ENCODE assay signal across 25 cellular contexts in genomic region chr12:94248582-94248981, GRCh38.
DNase-seq lines count a peak whose midpoint lies in the region; ATAC-seq, FAIRE-seq and TF ChIP-seq lines count a peak whose summit lies in the region.
"Had no signal": no experiment of that assay in that cellular context is flagged by ENCODE, and none has a peak within 500 bp of the region (broad histone marks: within the 10 kb centered on the region; RNA-seq: fewer than 3 reads in every experiment).

No MANE protein-coding gene starts in this region.

- POLR2A ChIA-PET in H1 (lab: Charles Lee; ENCODE audit: partially characterized antibody) = no interaction called here

- no peaks in the 10 kb centered on the region for H3K36me3 ChIP-seq in H1 (ENCODE audit: control insufficient read depth in 2 of 4, insufficient read depth in 4 of 4, low read length in 3 of 4)
- H3K36me3 ChIP-seq: BE2C, BLaER1 had no signal

- no peak overlapping the region for H2BK15ac ChIP-seq in H1 (ENCODE audit: low read length)

- H2BK5ac ChIP-seq in H1 (ENCODE audit: low read depth, low read length) = no peak overlapping the region

- no peak overlapping the region for H3K4me2 ChIP-seq in H1 (ENCODE audit: insufficient read depth in 1 of 2, low read depth in 2 of 2, low read length in 2 of 2)
- H3K4me2 ChIP-seq: BLaER1 had no signal

- TF ChIP-seq RAD21 in H1 (IDR thresholded peaks at IDR 0.05 in 1 of 2, conservative IDR thresholded peaks at IDR 0.05 in 1 of 2; ENCODE audit: low read depth in 2 of 2, low read length in 2 of 2) = no peak

- H2BK120ac ChIP-seq in H1 (replicated peaks; ENCODE audit: low read depth, low read length) = no peak overlapping the region

- no peak overlapping the region for H3K9ac ChIP-seq in H1 (replicated peaks in 1 of 4; ENCODE audit: extremely low read depth in 1 of 4, low read depth in 3 of 4, low read length in 3 of 4)
- H3K9ac ChIP-seq: BLaER1 had no signal

- no peak for ATAC-seq in GM18502 (IDR thresholded peaks at IDR 0.05; ENCODE audit: poor library complexity, unreplicated experiment)
- ATAC-seq: GM12878 had no signal

- DNase-seq in H1 (ENCODE audit: low read depth in 1 of 2, low spot score in 2 of 2) = no peak
- peak; percentile 51 for DNase-seq in retina
- no peak for DNase-seq in activated T-cell treated with anti-CD3 and anti-CD28 coated beads, Interleukin-2, amount 50 U/mL, for 1 hour
- DNase-seq in NCI-H1417 (lab: John Stamatoyannopoulos, UW) = no peak
- DNase-seq: 8988T; ACHN; BE2C; C1 segment of cervical spinal cord; CD4-positive, alpha-beta memory T cell; CD4-positive, CD25-positive, alpha-beta regulatory T cell; CD8-positive, alpha-beta memory T cell; COR-L47; DMS 273 treated with DMSO at 0.1 percent for 48 hours; DMS153; DMS53; DMS79; DND-41; EL; GDM1 had no signal

- CTCF ChIA-PET in H1 (lab: Charles Lee; ENCODE audit: partially characterized antibody) = no interaction called here

- no peak overlapping the region for H4K5ac ChIP-seq in H1 (ENCODE audit: insufficient read length, low read depth, low read length)

- 90% methylated on average over 7 of the region's 7 CpGs; no CpG with 5 or more reads in 1 of the 2 experiments for WGBS in H1 (ENCODE audit: extremely low coverage in 1 of 2, insufficient coverage in 1 of 2, insufficient read length in 1 of 2, insufficient replicate concordance in 2 of 2, low coverage in 1 of 2, low lambda C conversion rate in 2 of 2, missing lambda C conversion rate in 1 of 2), 2 experiments

- H2AFZ ChIP-seq in H1 (ENCODE audit: low read length) = no peak overlapping the region

- H3K14ac ChIP-seq in H1 (ENCODE audit: insufficient read length) = no peak overlapping the region

- no peak for TF ChIP-seq CTCF in H1 (IDR thresholded peaks at IDR 0.05; ENCODE audit: control extremely low read depth in 1 of 3, insufficient read depth in 1 of 3, low read depth in 1 of 3, low read length in 3 of 3)

- no peak overlapping the region for H3K4me3 ChIP-seq in H1 (ENCODE audit: extremely low read depth in 1 of 4, insufficient read depth in 2 of 4, low read depth in 3 of 4, low read length in 4 of 4)
- H3K4me3 ChIP-seq: BLaER1, GM12878 had no signal

- no peak overlapping the region for H3K27ac ChIP-seq in H1 (ENCODE audit: low read depth, low read length)
- H3K27ac ChIP-seq: BLaER1 had no signal

- no peaks in the 10 kb centered on the region for H3K79me1 ChIP-seq in H1 (ENCODE audit: low read depth, low read length)

- H3K4ac ChIP-seq in H1 (replicated peaks; ENCODE audit: insufficient read length, low read depth, low read length) = no peak overlapping the region

- H3K56ac ChIP-seq in H1 (replicated peaks; ENCODE audit: insufficient read length, low read depth, low read length) = no peak overlapping the region

- H4K20me1 ChIP-seq in H1 (replicated peaks in 1 of 2; ENCODE audit: control insufficient read depth in 1 of 2, insufficient read depth in 2 of 2, low read length in 2 of 2) = no peaks in the 10 kb centered on the region
- H4K20me1 ChIP-seq: BLaER1 had no signal

- peaks cover 0 to 9% (median 5%) of the 10 kb centered on the region in 4 experiments; a peak in 6 of 7 replicates for H3K4me1 ChIP-seq in H1 (replicated peaks in 1 of 4; ENCODE audit: control insufficient read depth in 3 of 4, insufficient read depth in 4 of 4, low read length in 3 of 4)
- H3K4me1 ChIP-seq: BE2C had no signal

- no peak overlapping the region for H2AK5ac ChIP-seq in H1 (ENCODE audit: low read depth, low read length)

- no peak overlapping the region for H4K91ac ChIP-seq in H1 (replicated peaks; ENCODE audit: insufficient read length, low read length)

- H2BK12ac ChIP-seq in H1 (ENCODE audit: low read depth, low read length) = no peak overlapping the region

- H3K27me3 ChIP-seq in H1 (replicated peaks in 1 of 4; ENCODE audit: control insufficient read depth in 3 of 4, extremely low read depth in 1 of 4, insufficient read depth in 3 of 4, low read length in 3 of 4) = no peaks in the 10 kb centered on the region; a peak in 1 of 7 replicates
- H3K27me3 ChIP-seq: BE2C, BLaER1 had no signal

- FAIRE-seq in H1 (lab: Jason Lieb, UNC) = peak; percentile 19
- FAIRE-seq: A204.1, GM12878, GM12892, GM19239 had no signal

- no peak for TF ChIP-seq EP300 in H1 (IDR thresholded peaks at IDR 0.05; ENCODE audit: borderline replicate concordance in 1 of 2, low read depth in 2 of 2, low read length in 2 of 2)

- TF ChIP-seq POLR2A in H1 (IDR thresholded peaks at IDR 0.05; ENCODE audit: control extremely low read depth in 1 of 2, low read depth in 2 of 2, low read length in 2 of 2) = no peak

- no peaks in the 10 kb centered on the region for H3K9me3 ChIP-seq in H1 (ENCODE audit: insufficient read depth in 2 of 2, low read depth in 1 of 2, low read length in 1 of 2)
- H3K9me3 ChIP-seq: BE2C, BLaER1 had no signal

- no peaks in the 10 kb centered on the region; a peak in 1 of 4 replicates for H3K79me2 ChIP-seq in H1 (ENCODE audit: control insufficient read depth in 1 of 2, insufficient read depth in 2 of 2, low read length in 2 of 2)

- H3K18ac ChIP-seq in H1 (ENCODE audit: extremely low read depth, low read length) = no peak overlapping the region

- H4K8ac ChIP-seq in H1 (ENCODE audit: extremely low read depth, insufficient read depth, low read length) = no peak overlapping the region

- H3K23ac ChIP-seq in H1 (ENCODE audit: insufficient read length) = no peak overlapping the region

- H2BK20ac ChIP-seq in H1 (ENCODE audit: low read length) = no peak overlapping the region

- H3K23me2 ChIP-seq in H1 (ENCODE audit: low read depth, low read length) = no peaks in the 10 kb centered on the region

TF ChIP-seq in H1, 55 proteins besides CTCF, POLR2A, EP300 and RAD21:
- TF ChIP-seq CHD1 (IDR thresholded peaks at IDR 0.05; ENCODE audit: low read depth, low read length) = no peak
- TF ChIP-seq, protein P1, sequence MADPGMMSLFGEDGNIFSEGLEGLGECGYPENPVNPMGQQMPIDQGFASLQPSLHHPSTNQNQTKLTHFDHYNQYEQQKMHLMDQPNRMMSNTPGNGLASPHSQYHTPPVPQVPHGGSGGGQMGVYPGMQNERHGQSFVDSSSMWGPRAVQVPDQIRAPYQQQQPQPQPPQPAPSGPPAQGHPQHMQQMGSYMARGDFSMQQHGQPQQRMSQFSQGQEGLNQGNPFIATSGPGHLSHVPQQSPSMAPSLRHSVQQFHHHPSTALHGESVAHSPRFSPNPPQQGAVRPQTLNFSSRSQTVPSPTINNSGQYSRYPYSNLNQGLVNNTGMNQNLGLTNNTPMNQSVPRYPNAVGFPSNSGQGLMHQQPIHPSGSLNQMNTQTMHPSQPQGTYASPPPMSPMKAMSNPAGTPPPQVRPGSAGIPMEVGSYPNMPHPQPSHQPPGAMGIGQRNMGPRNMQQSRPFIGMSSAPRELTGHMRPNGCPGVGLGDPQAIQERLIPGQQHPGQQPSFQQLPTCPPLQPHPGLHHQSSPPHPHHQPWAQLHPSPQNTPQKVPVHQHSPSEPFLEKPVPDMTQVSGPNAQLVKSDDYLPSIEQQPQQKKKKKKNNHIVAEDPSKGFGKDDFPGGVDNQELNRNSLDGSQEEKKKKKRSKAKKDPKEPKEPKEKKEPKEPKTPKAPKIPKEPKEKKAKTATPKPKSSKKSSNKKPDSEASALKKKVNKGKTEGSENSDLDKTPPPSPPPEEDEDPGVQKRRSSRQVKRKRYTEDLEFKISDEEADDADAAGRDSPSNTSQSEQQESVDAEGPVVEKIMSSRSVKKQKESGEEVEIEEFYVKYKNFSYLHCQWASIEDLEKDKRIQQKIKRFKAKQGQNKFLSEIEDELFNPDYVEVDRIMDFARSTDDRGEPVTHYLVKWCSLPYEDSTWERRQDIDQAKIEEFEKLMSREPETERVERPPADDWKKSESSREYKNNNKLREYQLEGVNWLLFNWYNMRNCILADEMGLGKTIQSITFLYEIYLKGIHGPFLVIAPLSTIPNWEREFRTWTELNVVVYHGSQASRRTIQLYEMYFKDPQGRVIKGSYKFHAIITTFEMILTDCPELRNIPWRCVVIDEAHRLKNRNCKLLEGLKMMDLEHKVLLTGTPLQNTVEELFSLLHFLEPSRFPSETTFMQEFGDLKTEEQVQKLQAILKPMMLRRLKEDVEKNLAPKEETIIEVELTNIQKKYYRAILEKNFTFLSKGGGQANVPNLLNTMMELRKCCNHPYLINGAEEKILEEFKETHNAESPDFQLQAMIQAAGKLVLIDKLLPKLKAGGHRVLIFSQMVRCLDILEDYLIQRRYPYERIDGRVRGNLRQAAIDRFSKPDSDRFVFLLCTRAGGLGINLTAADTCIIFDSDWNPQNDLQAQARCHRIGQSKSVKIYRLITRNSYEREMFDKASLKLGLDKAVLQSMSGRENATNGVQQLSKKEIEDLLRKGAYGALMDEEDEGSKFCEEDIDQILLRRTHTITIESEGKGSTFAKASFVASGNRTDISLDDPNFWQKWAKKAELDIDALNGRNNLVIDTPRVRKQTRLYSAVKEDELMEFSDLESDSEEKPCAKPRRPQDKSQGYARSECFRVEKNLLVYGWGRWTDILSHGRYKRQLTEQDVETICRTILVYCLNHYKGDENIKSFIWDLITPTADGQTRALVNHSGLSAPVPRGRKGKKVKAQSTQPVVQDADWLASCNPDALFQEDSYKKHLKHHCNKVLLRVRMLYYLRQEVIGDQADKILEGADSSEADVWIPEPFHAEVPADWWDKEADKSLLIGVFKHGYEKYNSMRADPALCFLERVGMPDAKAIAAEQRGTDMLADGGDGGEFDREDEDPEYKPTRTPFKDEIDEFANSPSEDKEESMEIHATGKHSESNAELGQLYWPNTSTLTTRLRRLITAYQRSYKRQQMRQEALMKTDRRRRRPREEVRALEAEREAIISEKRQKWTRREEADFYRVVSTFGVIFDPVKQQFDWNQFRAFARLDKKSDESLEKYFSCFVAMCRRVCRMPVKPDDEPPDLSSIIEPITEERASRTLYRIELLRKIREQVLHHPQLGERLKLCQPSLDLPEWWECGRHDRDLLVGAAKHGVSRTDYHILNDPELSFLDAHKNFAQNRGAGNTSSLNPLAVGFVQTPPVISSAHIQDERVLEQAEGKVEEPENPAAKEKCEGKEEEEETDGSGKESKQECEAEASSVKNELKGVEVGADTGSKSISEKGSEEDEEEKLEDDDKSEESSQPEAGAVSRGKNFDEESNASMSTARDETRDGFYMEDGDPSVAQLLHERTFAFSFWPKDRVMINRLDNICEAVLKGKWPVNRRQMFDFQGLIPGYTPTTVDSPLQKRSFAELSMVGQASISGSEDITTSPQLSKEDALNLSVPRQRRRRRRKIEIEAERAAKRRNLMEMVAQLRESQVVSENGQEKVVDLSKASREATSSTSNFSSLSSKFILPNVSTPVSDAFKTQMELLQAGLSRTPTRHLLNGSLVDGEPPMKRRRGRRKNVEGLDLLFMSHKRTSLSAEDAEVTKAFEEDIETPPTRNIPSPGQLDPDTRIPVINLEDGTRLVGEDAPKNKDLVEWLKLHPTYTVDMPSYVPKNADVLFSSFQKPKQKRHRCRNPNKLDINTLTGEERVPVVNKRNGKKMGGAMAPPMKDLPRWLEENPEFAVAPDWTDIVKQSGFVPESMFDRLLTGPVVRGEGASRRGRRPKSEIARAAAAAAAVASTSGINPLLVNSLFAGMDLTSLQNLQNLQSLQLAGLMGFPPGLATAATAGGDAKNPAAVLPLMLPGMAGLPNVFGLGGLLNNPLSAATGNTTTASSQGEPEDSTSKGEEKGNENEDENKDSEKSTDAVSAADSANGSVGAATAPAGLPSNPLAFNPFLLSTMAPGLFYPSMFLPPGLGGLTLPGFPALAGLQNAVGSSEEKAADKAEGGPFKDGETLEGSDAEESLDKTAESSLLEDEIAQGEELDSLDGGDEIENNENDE (IDR thresholded peaks at IDR 0.05; ENCODE audit: insufficient replicate concordance, low read length) = no peak
